ENCODE assay signal across 9 cellular contexts in the genomic region with DNA sequence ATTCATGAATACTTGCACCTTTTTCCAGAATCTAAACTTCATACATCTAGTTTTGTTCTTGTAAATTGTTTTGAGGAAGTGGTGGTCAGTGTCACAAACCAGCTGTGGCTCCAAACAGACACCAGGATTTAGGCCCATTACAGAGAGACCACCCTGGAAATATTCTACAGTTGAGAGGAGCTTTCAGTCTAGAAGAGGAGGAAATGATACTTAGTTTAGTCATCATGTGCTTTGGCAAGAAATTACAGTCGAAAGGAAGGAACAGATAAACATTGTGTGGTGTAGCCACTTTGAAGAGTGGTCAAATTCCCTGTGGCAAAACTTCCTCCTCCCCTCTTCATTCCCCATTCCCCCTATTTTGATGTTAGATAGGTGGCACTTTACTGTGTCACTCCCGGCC. TPM values are rescaled to one million over a fixed set of nuclear protein-coding genes. Genes with fewer than 3 reads are reported as not detected.
DNase-seq lines count a peak whose midpoint lies in the region; ATAC-seq, FAIRE-seq and TF ChIP-seq lines count a peak whose summit lies in the region.
"Had no signal": no experiment of that assay in that cellular context is flagged by ENCODE, and none has a peak within 500 bp of the region (broad histone marks: within the 10 kb centered on the region; RNA-seq: fewer than 3 reads in every experiment).

No MANE protein-coding gene starts in this region.

- H3K9ac ChIP-seq in K562 (ENCODE audit: insufficient read depth in 1 of 2, low read depth in 2 of 2, low read length in 2 of 2) (no peak overlapping the region), trophoblast cell (ENCODE audit: low read length) (no peak overlapping the region)

- H3K4me1 ChIP-seq in K562 (replicated peaks in 1 of 2; ENCODE audit: control insufficient read depth in 2 of 2, insufficient read depth in 2 of 2, low read length in 2 of 2) (peaks cover 0 to 5% of the 10 kb centered on the region in 2 experiments; a peak in 2 of 5 replicates), trophoblast cell (ENCODE audit: control insufficient read depth in 1 of 2, insufficient read depth in 2 of 2, low read length in 2 of 2) (no peaks in the 10 kb centered on the region)
- no peaks in the 10 kb centered on the region for H3K4me1 ChIP-seq in CD8-positive, alpha-beta T cell (ENCODE audit: insufficient read depth, low read length)

- no peak for TF ChIP-seq RAD21 in K562 (CRISPR knock-in tag; conservative IDR thresholded peaks at IDR 0.05 in 1 of 2, IDR thresholded peaks at IDR 0.05 in 1 of 2)

- peaks cover 2% of the 10 kb centered on the region for H3K4me1 Mint-ChIP-seq in CD8-positive, alpha-beta T cell (ENCODE audit: low read depth)
- H3K4me1 Mint-ChIP-seq: naive B cell had no signal

- H3K4me3 ChIP-seq in K562 = no peak overlapping the region
- H3K4me3 ChIP-seq in trophoblast cell (ENCODE audit: low read depth, low read length) = no peak overlapping the region
- H3K4me3 ChIP-seq in CD8-positive, alpha-beta T cell (ENCODE audit: low read depth, low read length) = no peak overlapping the region

- H3K27ac Mint-ChIP-seq in CD8-positive, alpha-beta T cell = no peak overlapping the region

- H3K79me2 ChIP-seq in K562 (ENCODE audit: control insufficient read depth, insufficient read depth, low read length) (no peaks in the 10 kb centered on the region), trophoblast cell (ENCODE audit: control insufficient read depth, insufficient read depth, low read length, poor library complexity) (no peaks in the 10 kb centered on the region)

- intact Hi-C loops in K562 (cut with micrococcal nuclease) = no loop called here
- intact Hi-C loops in CD8-positive, alpha-beta T cell (cut with DNase I, micrococcal nuclease) = no loop called here

- H3K14ac ChIP-seq in trophoblast cell (ENCODE audit: low read length) = no peak overlapping the region

- no peaks in the 10 kb centered on the region for H3K9me3 ChIP-seq in K562 (replicated peaks; ENCODE audit: control insufficient read depth, insufficient read depth, low read depth, low read length)
- H3K9me3 ChIP-seq in trophoblast cell (ENCODE audit: insufficient read depth, low read depth, low read length) = no peaks in the 10 kb centered on the region
- no peaks in the 10 kb centered on the region for H3K9me3 ChIP-seq in CD8-positive, alpha-beta T cell (ENCODE audit: low read length)

- no peak overlapping the region for H2BK12ac ChIP-seq in trophoblast cell (ENCODE audit: low read length)

- no peak overlapping the region for H3K4me3 Mint-ChIP-seq in CD8-positive, alpha-beta T cell
- H3K4me3 Mint-ChIP-seq: naive B cell had no signal

- no peaks in the 10 kb centered on the region for H3K27me3 Mint-ChIP-seq in CD8-positive, alpha-beta T cell (ENCODE audit: low read depth)

- H3K27ac ChIP-seq in K562 (ENCODE audit: extremely low read depth, low read depth, low read length) = no peak overlapping the region
- peak overlapping the region; percentile 10 for H3K27ac ChIP-seq in trophoblast cell (ENCODE audit: low read depth, low read length)
- H3K27ac ChIP-seq in CD8-positive, alpha-beta T cell (ENCODE audit: low read depth, low read length) = no peak overlapping the region

- no peak overlapping the region for H3K4ac ChIP-seq in trophoblast cell (ENCODE audit: low read depth, low read length)

- peak; percentile 33 for ATAC-seq in GM19397 (IDR thresholded peaks at IDR 0.05; ENCODE audit: unreplicated experiment)
- peak; percentile 36 for ATAC-seq in HG03521 (IDR thresholded peaks at IDR 0.05; ENCODE audit: unreplicated experiment)
- no peak for ATAC-seq in K562
- no peak for ATAC-seq in CD8-positive, alpha-beta T cell
- no peak for ATAC-seq in HG03039 (IDR thresholded peaks at IDR 0.05; ENCODE audit: unreplicated experiment)

- TF ChIP-seq POLR2A in K562 (conservative IDR thresholded peaks at IDR 0.05) = no peak

- in situ Hi-C loops in K562 (cut with MboI) = no loop called here

- no peak overlapping the region for H4K8ac ChIP-seq in trophoblast cell (ENCODE audit: low read depth, low read length)

- POLR2A ChIA-PET in K562 (lab: Yijun Ruan, JAX) = interaction anchor here (0.6 kb wide), 1 partner anchor 78 kb away, joined by 3 read pairs; no protein-coding TSS in a partner anchor
- POLR2A ChIA-PET in CD8-positive, alpha-beta T cell (lab: Charles Lee) = no interaction called here

- CTCF ChIA-PET in K562 (lab: Yijun Ruan, JAX; ENCODE audit: low intra/inter-chr PET ratio) = no interaction called here
- CTCF ChIA-PET in CD8-positive, alpha-beta T cell (lab: Charles Lee) = no interaction called here

- H2BK5ac ChIP-seq in trophoblast cell (ENCODE audit: low read depth, low read length, poor library complexity) = no peak overlapping the region

- H3K36me3 ChIP-seq in K562 (ENCODE audit: control insufficient read depth, insufficient read depth, low read length) (no peaks in the 10 kb centered on the region), trophoblast cell (ENCODE audit: control insufficient read depth in 1 of 2, insufficient read depth in 2 of 2, low read length in 2 of 2) (no peaks in the 10 kb centered on the region)
- H3K36me3 ChIP-seq in CD8-positive, alpha-beta T cell (ENCODE audit: insufficient read depth, low read length) = no peaks in the 10 kb centered on the region

- no peak overlapping the region for H3K18ac ChIP-seq in trophoblast cell (ENCODE audit: low read length)

- no peaks in the 10 kb centered on the region for H3K9me3 Mint-ChIP-seq in CD8-positive, alpha-beta T cell
- H3K9me3 Mint-ChIP-seq: naive B cell had no signal

- no peak overlapping the region for H4K12ac ChIP-seq in trophoblast cell (ENCODE audit: low read depth, low read length)

- no peaks in the 10 kb centered on the region for H4K20me1 ChIP-seq in K562 (replicated peaks; ENCODE audit: control insufficient read depth, insufficient read depth, low read length)

- peaks cover 2% of the 10 kb centered on the region for H3K79me1 ChIP-seq in trophoblast cell (ENCODE audit: low read length)

- no peak overlapping the region for H2AK5ac ChIP-seq in trophoblast cell (ENCODE audit: low read length)

- no TSS peak for BruUV-seq in K562 (replicated peaks; lab: Mats Ljungman, UMichigan)

- no peak overlapping the region for H3K23ac ChIP-seq in trophoblast cell (ENCODE audit: low read length)

- no peaks in the 10 kb centered on the region for H3K36me3 Mint-ChIP-seq in CD8-positive, alpha-beta T cell
- H3K36me3 Mint-ChIP-seq: naive B cell had no signal

- WGBS in K562 (ENCODE audit: insufficient coverage, low coverage, missing lambda C conversion rate) = 12% methylated on average over 2 of the region's 2 CpGs
- no CpG with 5 or more reads among the region's 2 CpGs for WGBS in trophoblast cell (ENCODE audit: extremely low coverage, insufficient coverage, insufficient read length)

- no peaks in the 10 kb centered on the region for H3K27me3 ChIP-seq in K562 (ENCODE audit: control insufficient read depth in 2 of 2, insufficient read depth in 2 of 2, low read length in 2 of 2)
- H3K27me3 ChIP-seq in trophoblast cell (ENCODE audit: insufficient read depth, low read length) = no peaks in the 10 kb centered on the region
- H3K27me3 ChIP-seq in CD8-positive, alpha-beta T cell (ENCODE audit: insufficient read depth, low read length) = no peaks in the 10 kb centered on the region

- FAIRE-seq in K562 (lab: Jason Lieb, UNC) = no peak

- no peak for DNase-seq in K562 (ENCODE audit: extremely low read depth in 1 of 4, low spot score in 3 of 4)
- no peak for DNase-seq in trophoblast cell
- no peak for DNase-seq in GM19238 (ENCODE audit: insufficient read length, low spot score)
- no peak for DNase-seq in CD8-positive, alpha-beta T cell
- DNase-seq in Ammon's horn (ENCODE audit: low spot score) = no peak
- DNase-seq: naive B cell had no signal

- H2AFZ ChIP-seq in K562 (ENCODE audit: low read depth, low read length) = no peak overlapping the region
- no peak overlapping the region for H2AFZ ChIP-seq in trophoblast cell (ENCODE audit: insufficient read depth, low read length, poor library complexity)

- H3K9me1 ChIP-seq in K562 (ENCODE audit: control insufficient read depth, insufficient read depth, low read length) = no peaks in the 10 kb centered on the region

- no peak overlapping the region for H4K91ac ChIP-seq in trophoblast cell (ENCODE audit: low read depth, low read length)

- H2BK120ac ChIP-seq in trophoblast cell (ENCODE audit: insufficient read depth, low read length, poor library complexity) = no peak overlapping the region

- TF ChIP-seq CTCF in K562 (IDR thresholded peaks at IDR 0.05 in 2 of 3, conservative IDR thresholded peaks at IDR 0.05 in 1 of 3; ENCODE audit: insufficient read depth in 2 of 3, low read depth in 1 of 3, low read length in 3 of 3) = no peak
- TF ChIP-seq CTCF in CD8-positive, alpha-beta T cell (IDR thresholded peaks at IDR 0.05) = no peak

- TF ChIP-seq EP300 in K562 (IDR thresholded peaks at IDR 0.05; ENCODE audit: low read length) = no peak

- H3K4me2 ChIP-seq in K562 (ENCODE audit: insufficient read depth, low read length) (no peak overlapping the region), trophoblast cell (ENCODE audit: low read length) (no peak overlapping the region)

TF ChIP-seq in K562, 482 proteins besides CTCF, POLR2A, EP300 and RAD21:
- TF ChIP-seq TFAM (CRISPR knock-in tag; conservative IDR thresholded peaks at IDR 0.05) (no peak), SPI1 (IDR thresholded peaks at IDR 0.05; ENCODE audit: borderline replicate concordance, low read depth, low read length) (peak; percentile 58; the same call in 1 of the 2 replicates)

RNA-seq across cellular contexts. Expression of a gene that starts 15.7 kb away (rescaled TPM):
- total RNA-seq in K562 (2011; cell fraction: chromatin; rRNA removed; ENCODE audit: low replicate concordance) = 8.3 and 15.3 TPM in 2 replicates
- total RNA-seq in K562 (2011; cell fraction: nucleolus; rRNA removed) = 8.5 and 12.8 TPM in 2 replicates
- 10.8 and 17.3 TPM in 2 replicates for total RNA-seq in K562 (2011; cell fraction: nucleoplasm; rRNA removed)
- total RNA-seq in K562 (2014; rRNA removed) (6.9 and 9.8 TPM in 2 replicates), K562 (2014; rRNA removed; fragmentation: Illumina TruSeq; extraction: Trizol) (6.8 and 7.3 TPM in 2 replicates), K562 (2015; rRNA removed; fragmentation: Illumina TruSeq; extraction: Trizol) (6.4 and 7.4 TPM in 2 replicates), K562 (2021) (6.1 and 6.7 TPM in 2 replicates)
- polyA plus RNA-seq in K562 (2011; rRNA removed) (7.2 and 7.6 TPM in 2 replicates), K562 (2014; fragmentation: Illumina TruSeq; extraction: Trizol) (5.5 and 6.0 TPM in 2 replicates), K562 (2014; fragmentation: Nextera tagmentation; extraction: Ambion mirVana) (under 1 TPM; 0.80 to 0.87 TPM), K562 (2014; rRNA removed) (8.5 and 10.1 TPM in 2 replicates)
- 4.2 and 4.4 TPM in 2 replicates for polyA plus RNA-seq in K562 (2011; cell fraction: cytosol; rRNA removed)
- 8.4 and 11.4 TPM in 2 replicates for polyA plus RNA-seq in K562 (2011; cell fraction: nucleus; rRNA removed)
- polyA plus RNA-seq in K562 (2012) = 4.4 and 5.2 TPM in 2 replicates
- polyA minus RNA-seq in K562 (2011; rRNA and poly(A)+ RNA removed) = 13.0 and 13.2 TPM in 2 replicates
- 5.1 and 5.2 TPM in 2 replicates for polyA minus RNA-seq in K562 (2011; cell fraction: cytosol; rRNA and poly(A)+ RNA removed)
- polyA minus RNA-seq in K562 (2011; cell fraction: nucleus; rRNA and poly(A)+ RNA removed) = 7.8 and 12.2 TPM in 2 replicates
- polyA plus RNA-seq in trophoblast cell (2013) = 29.5 and 31.4 TPM in 2 replicates
- total RNA-seq in CD8-positive, alpha-beta T cell = 1 to 10 TPM; 2.0 to 2.1 TPM

Comparison
In these comparisons a context has a peak if more than half of its experiments do, and no peak if none do; other contexts are left out.
1. ATAC-seq: peak in GM19397 (single experiment) and HG03521 (single experiment); none in K562 (single experiment), CD8-positive, alpha-beta T cell (single experiment) and HG03039 (single experiment).